7 cellular contexts compared by ENCODE assay signal in genomic region chr4:3588528-3589194, GRCh38. TPM values are rescaled to one million over a fixed set of nuclear protein-coding genes. Genes with fewer than 3 reads are reported as not detected.
DNase-seq lines count a peak whose midpoint lies in the region; TF ChIP-seq lines count a peak whose summit lies in the region.
"Not testable (repeated sequence)": the region's sequence is repeated elsewhere in the genome, so short reads cannot be mapped to it uniquely, and the experiment has no call there.

No MANE protein-coding gene starts in this region.

- peak overlapping the region; percentile 58 for H3K27ac Mint-ChIP-seq in mesothelial cell of epicardium

- not testable (repeated sequence) for TF ChIP-seq CTCF in coronary artery (IDR thresholded peaks at IDR 0.05); mesothelial cell of epicardium (IDR thresholded peaks at IDR 0.05; ENCODE audit: unreplicated experiment); thyroid gland (IDR thresholded peaks at IDR 0.05)

- H3K4me3 ChIP-seq in coronary artery; thyroid gland (replicated peaks in 1 of 3): not testable (repeated sequence)

- H3K4me1 ChIP-seq in thyroid gland, result not testable (repeated sequence)

- not testable (repeated sequence) for TF ChIP-seq POLR2A in thyroid gland (IDR thresholded peaks at IDR 0.05)

- not testable (repeated sequence) for H3K9me3 Mint-ChIP-seq in mesothelial cell of epicardium

- H3K27me3 ChIP-seq in thyroid gland, result not testable (repeated sequence)

- H3K4me1 Mint-ChIP-seq in mesothelial cell of epicardium, result not testable (repeated sequence)

- intact Hi-C loops in thyroid gland (cut with DNase I), result not testable (repeated sequence)

- H3K36me3 Mint-ChIP-seq in mesothelial cell of epicardium, result not testable (repeated sequence)

- H3K27ac ChIP-seq in coronary artery, thyroid gland: not testable (repeated sequence)

- 55 to 61% methylated on average over 7 of the region's 10 CpGs for WGBS in thyroid gland, 2 donors

- peaks cover 24% of the 10 kb centered on the region for H3K27me3 Mint-ChIP-seq in mesothelial cell of epicardium (ENCODE audit: low read depth)

- H3K9me3 ChIP-seq in thyroid gland, result not testable (repeated sequence)

- not testable (repeated sequence) for H3K36me3 ChIP-seq in thyroid gland

- not testable (repeated sequence) for H3K4me3 Mint-ChIP-seq in mesothelial cell of epicardium

- DNase-seq in DMS153 treated with DMSO at 0.1 percent for 48 hours (lab: John Stamatoyannopoulos, UW; ENCODE audit: unreplicated experiment) (peak; percentile 7), NCI-H1092 treated with DMSO at 0.1 percent for 48 hours (lab: John Stamatoyannopoulos, UW) (peak; percentile 80), NCI-H524 treated with DMSO at 0.1 percent for 48 hours (lab: John Stamatoyannopoulos, UW) (peak; percentile 71), SK-N-DZ (ENCODE audit: low spot score) (peak; percentile 79), coronary artery (ENCODE audit: low spot score) (peak; percentile 41), thyroid gland (peak; percentile 29 to 34)
- DNase-seq in mesothelial cell of epicardium (ENCODE audit: low spot score in 2 of 2, unreplicated experiment in 2 of 2), result not testable (repeated sequence)

RNA-seq across cellular contexts. Expression of gene LRPAP1, which starts 56.4 kb away (rescaled TPM):
- polyA plus RNA-seq in SK-N-DZ (2014; cell fraction: cytosol; rRNA removed), result 40.9 and 43.3 TPM in 2 replicates
- polyA plus RNA-seq in SK-N-DZ (2014; cell fraction: nucleus; rRNA removed), result 27.2 and 40.4 TPM in 2 replicates
- total RNA-seq in mesothelial cell of epicardium, result 116 to 121 TPM (median 118 TPM) in 3 replicates
- total RNA-seq in thyroid gland, result 100 to 1,000 TPM; 168 to 320 (median 259) TPM
